ENCODE assay signal across 1 cellular context in the genomic region with DNA sequence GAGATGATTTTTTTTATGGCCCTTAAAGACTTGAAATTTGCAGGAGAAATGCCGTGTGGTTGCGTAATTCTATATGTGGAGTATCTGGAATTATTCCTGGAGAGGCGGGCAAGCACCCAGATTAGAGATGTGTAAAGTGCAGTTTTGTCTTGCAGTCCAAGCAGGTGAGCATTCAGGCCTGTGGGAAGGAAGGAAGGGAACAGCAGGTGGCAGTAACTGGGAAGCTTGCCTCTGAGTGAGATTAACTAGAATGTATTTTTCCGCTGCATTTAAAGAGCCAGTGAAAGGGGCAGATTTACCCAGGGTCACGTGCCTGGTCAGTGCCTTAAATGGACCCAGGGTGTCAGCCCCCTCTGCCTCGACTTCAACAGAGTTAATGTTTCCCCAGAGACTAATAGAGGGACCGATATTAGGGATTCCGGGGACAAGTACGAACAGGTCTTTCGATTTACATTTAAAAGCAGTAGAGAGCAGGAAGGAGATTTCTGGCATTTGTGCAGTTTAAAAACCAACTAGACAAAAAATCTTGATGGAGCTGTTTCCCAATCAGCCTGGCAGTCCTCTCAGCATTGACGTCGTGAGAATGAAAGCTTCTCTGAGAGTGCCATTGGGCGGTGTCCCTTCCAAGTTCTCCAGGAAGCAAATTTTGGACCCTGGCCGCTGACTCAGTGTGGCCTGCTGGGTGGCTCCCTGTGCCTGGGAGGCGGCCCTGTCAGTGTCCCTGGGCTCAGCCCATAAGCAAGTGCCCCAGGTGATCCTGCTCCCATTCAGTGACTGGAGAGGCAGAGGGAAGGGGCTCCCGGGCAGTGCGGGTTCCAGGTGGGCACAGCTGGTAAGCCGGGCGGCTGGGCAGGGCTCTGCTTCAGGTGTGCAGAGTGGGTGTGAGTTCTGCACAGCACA.
TF ChIP-seq lines count a peak whose summit lies in the region.

No MANE protein-coding gene starts in this region.

TF ChIP-seq in HepG2, 621 proteins besides CTCF, POLR2A, EP300 and RAD21 (continued from another document and continues in another):
- TF ChIP-seq, protein P1, sequence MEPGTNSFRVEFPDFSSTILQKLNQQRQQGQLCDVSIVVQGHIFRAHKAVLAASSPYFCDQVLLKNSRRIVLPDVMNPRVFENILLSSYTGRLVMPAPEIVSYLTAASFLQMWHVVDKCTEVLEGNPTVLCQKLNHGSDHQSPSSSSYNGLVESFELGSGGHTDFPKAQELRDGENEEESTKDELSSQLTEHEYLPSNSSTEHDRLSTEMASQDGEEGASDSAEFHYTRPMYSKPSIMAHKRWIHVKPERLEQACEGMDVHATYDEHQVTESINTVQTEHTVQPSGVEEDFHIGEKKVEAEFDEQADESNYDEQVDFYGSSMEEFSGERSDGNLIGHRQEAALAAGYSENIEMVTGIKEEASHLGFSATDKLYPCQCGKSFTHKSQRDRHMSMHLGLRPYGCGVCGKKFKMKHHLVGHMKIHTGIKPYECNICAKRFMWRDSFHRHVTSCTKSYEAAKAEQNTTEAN (CRISPR knock-in tag; conservative IDR thresholded peaks at IDR 0.05), result no peak
- TF ChIP-seq, protein P2, sequence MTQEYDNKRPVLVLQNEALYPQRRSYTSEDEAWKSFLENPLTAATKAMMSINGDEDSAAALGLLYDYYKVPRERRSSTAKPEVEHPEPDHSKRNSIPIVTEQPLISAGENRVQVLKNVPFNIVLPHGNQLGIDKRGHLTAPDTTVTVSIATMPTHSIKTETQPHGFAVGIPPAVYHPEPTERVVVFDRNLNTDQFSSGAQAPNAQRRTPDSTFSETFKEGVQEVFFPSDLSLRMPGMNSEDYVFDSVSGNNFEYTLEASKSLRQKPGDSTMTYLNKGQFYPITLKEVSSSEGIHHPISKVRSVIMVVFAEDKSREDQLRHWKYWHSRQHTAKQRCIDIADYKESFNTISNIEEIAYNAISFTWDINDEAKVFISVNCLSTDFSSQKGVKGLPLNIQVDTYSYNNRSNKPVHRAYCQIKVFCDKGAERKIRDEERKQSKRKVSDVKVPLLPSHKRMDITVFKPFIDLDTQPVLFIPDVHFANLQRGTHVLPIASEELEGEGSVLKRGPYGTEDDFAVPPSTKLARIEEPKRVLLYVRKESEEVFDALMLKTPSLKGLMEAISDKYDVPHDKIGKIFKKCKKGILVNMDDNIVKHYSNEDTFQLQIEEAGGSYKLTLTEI (CRISPR knock-in tag; conservative IDR thresholded peaks at IDR 0.05), result no peak
- TF ChIP-seq, protein P3, sequence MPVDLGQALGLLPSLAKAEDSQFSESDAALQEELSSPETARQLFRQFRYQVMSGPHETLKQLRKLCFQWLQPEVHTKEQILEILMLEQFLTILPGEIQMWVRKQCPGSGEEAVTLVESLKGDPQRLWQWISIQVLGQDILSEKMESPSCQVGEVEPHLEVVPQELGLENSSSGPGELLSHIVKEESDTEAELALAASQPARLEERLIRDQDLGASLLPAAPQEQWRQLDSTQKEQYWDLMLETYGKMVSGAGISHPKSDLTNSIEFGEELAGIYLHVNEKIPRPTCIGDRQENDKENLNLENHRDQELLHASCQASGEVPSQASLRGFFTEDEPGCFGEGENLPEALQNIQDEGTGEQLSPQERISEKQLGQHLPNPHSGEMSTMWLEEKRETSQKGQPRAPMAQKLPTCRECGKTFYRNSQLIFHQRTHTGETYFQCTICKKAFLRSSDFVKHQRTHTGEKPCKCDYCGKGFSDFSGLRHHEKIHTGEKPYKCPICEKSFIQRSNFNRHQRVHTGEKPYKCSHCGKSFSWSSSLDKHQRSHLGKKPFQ (CRISPR knock-in tag; IDR thresholded peaks at IDR 0.05; ENCODE audit: insufficient replicate concordance), result no peak
- peak; percentile 27; the same call in 1 of the 2 replicates for TF ChIP-seq POLR2AphosphoS5 (IDR thresholded peaks at IDR 0.05; ENCODE audit: low read depth, low read length)
- TF ChIP-seq ZNF468 (CRISPR knock-in tag; IDR thresholded peaks at IDR 0.05), result no peak
- TF ChIP-seq, protein P4, sequence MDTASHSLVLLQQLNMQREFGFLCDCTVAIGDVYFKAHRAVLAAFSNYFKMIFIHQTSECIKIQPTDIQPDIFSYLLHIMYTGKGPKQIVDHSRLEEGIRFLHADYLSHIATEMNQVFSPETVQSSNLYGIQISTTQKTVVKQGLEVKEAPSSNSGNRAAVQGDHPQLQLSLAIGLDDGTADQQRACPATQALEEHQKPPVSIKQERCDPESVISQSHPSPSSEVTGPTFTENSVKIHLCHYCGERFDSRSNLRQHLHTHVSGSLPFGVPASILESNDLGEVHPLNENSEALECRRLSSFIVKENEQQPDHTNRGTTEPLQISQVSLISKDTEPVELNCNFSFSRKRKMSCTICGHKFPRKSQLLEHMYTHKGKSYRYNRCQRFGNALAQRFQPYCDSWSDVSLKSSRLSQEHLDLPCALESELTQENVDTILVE (CRISPR knock-in tag; IDR thresholded peaks at IDR 0.05), result no peak
- no peak for TF ChIP-seq IRX3 (CRISPR knock-in tag; IDR thresholded peaks at IDR 0.05; ENCODE audit: borderline replicate concordance, low read depth)
- TF ChIP-seq, protein P5, sequence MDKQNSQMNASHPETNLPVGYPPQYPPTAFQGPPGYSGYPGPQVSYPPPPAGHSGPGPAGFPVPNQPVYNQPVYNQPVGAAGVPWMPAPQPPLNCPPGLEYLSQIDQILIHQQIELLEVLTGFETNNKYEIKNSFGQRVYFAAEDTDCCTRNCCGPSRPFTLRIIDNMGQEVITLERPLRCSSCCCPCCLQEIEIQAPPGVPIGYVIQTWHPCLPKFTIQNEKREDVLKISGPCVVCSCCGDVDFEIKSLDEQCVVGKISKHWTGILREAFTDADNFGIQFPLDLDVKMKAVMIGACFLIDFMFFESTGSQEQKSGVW (CRISPR knock-in tag; IDR thresholded peaks at IDR 0.05; ENCODE audit: borderline replicate concordance), result no peak
- no peak for TF ChIP-seq ZFAT (CRISPR knock-in tag; conservative IDR thresholded peaks at IDR 0.05)
- peak; percentile 62; the same call in 1 of the 2 replicates for TF ChIP-seq NCOR1 (IDR thresholded peaks at IDR 0.05; ENCODE audit: borderline replicate concordance, low read length)
- TF ChIP-seq RFX1 (IDR thresholded peaks at IDR 0.05), result no peak
- TF ChIP-seq ZNF709 (CRISPR knock-in tag; IDR thresholded peaks at IDR 0.05), result no peak
- TF ChIP-seq ZNF776 (CRISPR knock-in tag; IDR thresholded peaks at IDR 0.05), result no peak
- no peak for TF ChIP-seq PAF1 (CRISPR knock-in tag; IDR thresholded peaks at IDR 0.05)
- peak; percentile 35 for TF ChIP-seq ZEB1 (IDR thresholded peaks at IDR 0.05; ENCODE audit: insufficient replicate concordance, low read depth)
- TF ChIP-seq, protein P6, sequence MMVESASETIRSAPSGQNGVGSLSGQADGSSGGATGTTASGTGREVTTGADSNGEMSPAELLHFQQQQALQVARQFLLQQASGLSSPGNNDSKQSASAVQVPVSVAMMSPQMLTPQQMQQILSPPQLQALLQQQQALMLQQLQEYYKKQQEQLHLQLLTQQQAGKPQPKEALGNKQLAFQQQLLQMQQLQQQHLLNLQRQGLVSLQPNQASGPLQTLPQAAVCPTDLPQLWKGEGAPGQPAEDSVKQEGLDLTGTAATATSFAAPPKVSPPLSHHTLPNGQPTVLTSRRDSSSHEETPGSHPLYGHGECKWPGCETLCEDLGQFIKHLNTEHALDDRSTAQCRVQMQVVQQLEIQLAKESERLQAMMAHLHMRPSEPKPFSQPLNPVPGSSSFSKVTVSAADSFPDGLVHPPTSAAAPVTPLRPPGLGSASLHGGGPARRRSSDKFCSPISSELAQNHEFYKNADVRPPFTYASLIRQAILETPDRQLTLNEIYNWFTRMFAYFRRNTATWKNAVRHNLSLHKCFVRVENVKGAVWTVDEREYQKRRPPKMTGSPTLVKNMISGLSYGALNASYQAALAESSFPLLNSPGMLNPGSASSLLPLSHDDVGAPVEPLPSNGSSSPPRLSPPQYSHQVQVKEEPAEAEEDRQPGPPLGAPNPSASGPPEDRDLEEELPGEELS (CRISPR knock-in tag; IDR thresholded peaks at IDR 0.05), result 0 out of 2 replicates have a peak, but pooled peaks have one; percentile 10
- TF ChIP-seq, protein P7, sequence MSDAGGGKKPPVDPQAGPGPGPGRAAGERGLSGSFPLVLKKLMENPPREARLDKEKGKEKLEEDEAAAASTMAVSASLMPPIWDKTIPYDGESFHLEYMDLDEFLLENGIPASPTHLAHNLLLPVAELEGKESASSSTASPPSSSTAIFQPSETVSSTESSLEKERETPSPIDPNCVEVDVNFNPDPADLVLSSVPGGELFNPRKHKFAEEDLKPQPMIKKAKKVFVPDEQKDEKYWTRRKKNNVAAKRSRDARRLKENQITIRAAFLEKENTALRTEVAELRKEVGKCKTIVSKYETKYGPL (CRISPR knock-in tag; IDR thresholded peaks at IDR 0.05), result no peak
- TF ChIP-seq, protein P8, sequence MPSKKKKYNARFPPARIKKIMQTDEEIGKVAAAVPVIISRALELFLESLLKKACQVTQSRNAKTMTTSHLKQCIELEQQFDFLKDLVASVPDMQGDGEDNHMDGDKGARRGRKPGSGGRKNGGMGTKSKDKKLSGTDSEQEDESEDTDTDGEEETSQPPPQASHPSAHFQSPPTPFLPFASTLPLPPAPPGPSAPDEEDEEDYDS (CRISPR knock-in tag; IDR thresholded peaks at IDR 0.05), result 0 out of 2 replicates have a peak, but pooled peaks have one; percentile 11
- TF ChIP-seq, protein P9, sequence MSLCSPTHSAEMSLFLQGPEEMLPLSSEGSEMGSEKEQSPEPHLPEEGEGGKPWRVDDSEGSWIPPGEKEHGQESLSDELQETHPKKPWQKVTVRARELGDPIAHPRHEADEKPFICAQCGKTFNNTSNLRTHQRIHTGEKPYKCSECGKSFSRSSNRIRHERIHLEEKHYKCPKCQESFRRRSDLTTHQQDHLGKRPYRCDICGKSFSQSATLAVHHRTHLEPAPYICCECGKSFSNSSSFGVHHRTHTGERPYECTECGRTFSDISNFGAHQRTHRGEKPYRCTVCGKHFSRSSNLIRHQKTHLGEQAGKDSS (CRISPR knock-in tag; IDR thresholded peaks at IDR 0.05; ENCODE audit: borderline replicate concordance, low read depth), result peak; percentile 55; the same call in 1 of the 2 replicates
- TF ChIP-seq ZNF781 (CRISPR knock-in tag; IDR thresholded peaks at IDR 0.05; ENCODE audit: borderline replicate concordance, not compliant biosample characterization), result peak; percentile 73
- TF ChIP-seq POLR2G (IDR thresholded peaks at IDR 0.05; ENCODE audit: low read depth, low read length), result peak; percentile 73
- no peak for TF ChIP-seq ZNF883 (CRISPR knock-in tag; IDR thresholded peaks at IDR 0.05; ENCODE audit: not compliant biosample characterization)
- TF ChIP-seq CHD4 (IDR thresholded peaks at IDR 0.05; ENCODE audit: borderline replicate concordance, low read length), result peak; percentile 36; the same call in 1 of the 2 replicates
- TF ChIP-seq SAFB2 (CRISPR knock-in tag; IDR thresholded peaks at IDR 0.05; ENCODE audit: borderline replicate concordance, low read depth), result no peak
- TF ChIP-seq FIP1L1 (IDR thresholded peaks at IDR 0.05; ENCODE audit: borderline replicate concordance, insufficient read depth, low read depth, low read length), result no peak
- peak; percentile 40; the same call in 1 of the 2 replicates for TF ChIP-seq ZFY (CRISPR knock-in tag; IDR thresholded peaks at IDR 0.05)
- TF ChIP-seq, protein P10, sequence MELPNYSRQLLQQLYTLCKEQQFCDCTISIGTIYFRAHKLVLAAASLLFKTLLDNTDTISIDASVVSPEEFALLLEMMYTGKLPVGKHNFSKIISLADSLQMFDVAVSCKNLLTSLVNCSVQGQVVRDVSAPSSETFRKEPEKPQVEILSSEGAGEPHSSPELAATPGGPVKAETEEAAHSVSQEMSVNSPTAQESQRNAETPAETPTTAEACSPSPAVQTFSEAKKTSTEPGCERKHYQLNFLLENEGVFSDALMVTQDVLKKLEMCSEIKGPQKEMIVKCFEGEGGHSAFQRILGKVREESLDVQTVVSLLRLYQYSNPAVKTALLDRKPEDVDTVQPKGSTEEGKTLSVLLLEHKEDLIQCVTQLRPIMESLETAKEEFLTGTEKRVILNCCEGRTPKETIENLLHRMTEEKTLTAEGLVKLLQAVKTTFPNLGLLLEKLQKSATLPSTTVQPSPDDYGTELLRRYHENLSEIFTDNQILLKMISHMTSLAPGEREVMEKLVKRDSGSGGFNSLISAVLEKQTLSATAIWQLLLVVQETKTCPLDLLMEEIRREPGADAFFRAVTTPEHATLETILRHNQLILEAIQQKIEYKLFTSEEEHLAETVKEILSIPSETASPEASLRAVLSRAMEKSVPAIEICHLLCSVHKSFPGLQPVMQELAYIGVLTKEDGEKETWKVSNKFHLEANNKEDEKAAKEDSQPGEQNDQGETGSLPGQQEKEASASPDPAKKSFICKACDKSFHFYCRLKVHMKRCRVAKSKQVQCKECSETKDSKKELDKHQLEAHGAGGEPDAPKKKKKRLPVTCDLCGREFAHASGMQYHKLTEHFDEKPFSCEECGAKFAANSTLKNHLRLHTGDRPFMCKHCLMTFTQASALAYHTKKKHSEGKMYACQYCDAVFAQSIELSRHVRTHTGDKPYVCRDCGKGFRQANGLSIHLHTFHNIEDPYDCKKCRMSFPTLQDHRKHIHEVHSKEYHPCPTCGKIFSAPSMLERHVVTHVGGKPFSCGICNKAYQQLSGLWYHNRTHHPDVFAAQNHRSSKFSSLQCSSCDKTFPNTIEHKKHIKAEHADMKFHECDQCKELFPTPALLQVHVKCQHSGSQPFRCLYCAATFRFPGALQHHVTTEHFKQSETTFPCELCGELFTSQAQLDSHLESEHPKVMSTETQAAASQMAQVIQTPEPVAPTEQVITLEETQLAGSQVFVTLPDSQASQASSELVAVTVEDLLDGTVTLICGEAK (IDR thresholded peaks at IDR 0.05), result no peak
- TF ChIP-seq, protein P10 (CRISPR knock-in tag; IDR thresholded peaks at IDR 0.05), result no peak
- TF ChIP-seq MEF2D (CRISPR knock-in tag; IDR thresholded peaks at IDR 0.05), result 0 out of 2 replicates have a peak, but pooled peaks have one; percentile 9
- TF ChIP-seq SIX1 (CRISPR knock-in tag; IDR thresholded peaks at IDR 0.05; ENCODE audit: borderline replicate concordance), result 0 out of 2 replicates have a peak, but pooled peaks have one; percentile 6
- TF ChIP-seq ZNF616 (CRISPR knock-in tag; IDR thresholded peaks at IDR 0.05; ENCODE audit: low read depth), result no peak
- no peak for TF ChIP-seq DNMT3B (CRISPR knock-in tag; conservative IDR thresholded peaks at IDR 0.05)
- no peak for TF ChIP-seq XRCC5 (optimal IDR thresholded peaks at IDR 0.05; ENCODE audit: low read length)
